In the genomic region with DNA sequence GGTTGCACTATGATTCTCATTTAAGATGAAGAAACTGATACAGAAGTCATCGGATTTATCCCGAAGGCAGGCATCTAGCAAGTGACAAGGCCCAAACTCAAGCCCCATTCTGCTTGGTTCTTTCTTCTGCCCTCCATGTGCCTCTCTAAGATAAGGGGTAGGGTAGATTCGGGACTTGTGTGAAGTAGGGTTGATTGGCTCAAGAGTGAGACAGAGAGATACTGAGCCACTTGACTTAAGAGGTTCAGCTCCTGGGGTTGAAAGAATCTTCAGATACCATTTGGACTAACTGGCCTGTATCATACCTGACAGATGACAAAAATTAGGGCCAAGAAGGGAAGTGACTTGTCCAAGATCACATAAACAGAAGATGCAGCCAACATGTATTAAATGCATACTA, we compare ENCODE assay signal across 1 cellular context.
TF ChIP-seq lines count a peak whose summit lies in the region.

No MANE protein-coding gene starts in this region.

TF ChIP-seq in HEK293, 187 proteins besides CTCF, POLR2A, EP300 and RAD21 (continued from another document):
- TF ChIP-seq, protein P1, sequence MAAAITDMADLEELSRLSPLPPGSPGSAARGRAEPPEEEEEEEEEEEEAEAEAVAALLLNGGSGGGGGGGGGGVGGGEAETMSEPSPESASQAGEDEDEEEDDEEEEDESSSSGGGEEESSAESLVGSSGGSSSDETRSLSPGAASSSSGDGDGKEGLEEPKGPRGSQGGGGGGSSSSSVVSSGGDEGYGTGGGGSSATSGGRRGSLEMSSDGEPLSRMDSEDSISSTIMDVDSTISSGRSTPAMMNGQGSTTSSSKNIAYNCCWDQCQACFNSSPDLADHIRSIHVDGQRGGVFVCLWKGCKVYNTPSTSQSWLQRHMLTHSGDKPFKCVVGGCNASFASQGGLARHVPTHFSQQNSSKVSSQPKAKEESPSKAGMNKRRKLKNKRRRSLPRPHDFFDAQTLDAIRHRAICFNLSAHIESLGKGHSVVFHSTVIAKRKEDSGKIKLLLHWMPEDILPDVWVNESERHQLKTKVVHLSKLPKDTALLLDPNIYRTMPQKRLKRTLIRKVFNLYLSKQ (tag by site-specific recombination; IDR thresholded peaks at IDR 0.05; ENCODE audit: borderline replicate concordance), result no peak
